11 cellular contexts compared by ENCODE assay signal in genomic region chr4:145487626-145488025, GRCh38. TPM values are rescaled to one million over a fixed set of nuclear protein-coding genes. Genes with fewer than 3 reads are reported as not detected.
A peak's percentile ranks its signal among the peaks of the same experiment; 100 is the strongest.
DNase-seq lines count a peak whose midpoint lies in the region; ATAC-seq, FAIRE-seq and TF ChIP-seq lines count a peak whose summit lies in the region.
"Had no signal": no experiment of that assay in that cellular context is flagged by ENCODE, and none has a peak within 500 bp of the region (broad histone marks: within the 10 kb centered on the region; RNA-seq: fewer than 3 reads in every experiment).

No MANE protein-coding gene starts in this region.

- peak; percentile 37 for DNase-seq in stimulated activated CD4-positive, alpha-beta T cell treated with anti-CD3 and anti-CD28 coated beads, Interleukin-15, amount 100 ng/mL, for 24 hours
- DNase-seq in stimulated activated CD4-positive, alpha-beta T cell treated with anti-CD3 and anti-CD28 coated beads, Interleukin-12 subunit alpha, Interleukin-12 subunit beta, amount 100 ng/mL, for 4 hours: no peak
- peak; percentile 93 for DNase-seq in MM.1S
- no peak for DNase-seq in H54 (ENCODE audit: insufficient read length, low spot score)
- no peak for DNase-seq in D341Med (ENCODE audit: low spot score)
- no peak for DNase-seq in iPS-NIHi11 (ENCODE audit: low spot score)
- DNase-seq: COR-L47, SIG-M5, sigmoid colon had no signal

- no peaks in the 10 kb centered on the region for H3K9me2 ChIP-seq in MM.1S (replicated peaks; ENCODE audit: insufficient read depth, low read length)

- H3K27me3 ChIP-seq in MM.1S (replicated peaks; ENCODE audit: insufficient read depth, low read length) (peaks cover 39% of the 10 kb centered on the region), thymus (ENCODE audit: control insufficient read depth, insufficient read depth) (no peaks in the 10 kb centered on the region)
- H3K27me3 ChIP-seq: sigmoid colon had no signal

- peak overlapping the region; percentile 67 for H3K4me2 ChIP-seq in MM.1S (ENCODE audit: low read depth, low read length)

- FAIRE-seq in H54 (lab: Jason Lieb, UNC): no peak

- no peak for TF ChIP-seq CTCF in MM.1S (IDR thresholded peaks at IDR 0.05; ENCODE audit: low read length)

- peak overlapping the region; percentile 24; the same call in 1 of the 2 replicates for H3K4me3 ChIP-seq in MM.1S (ENCODE audit: low read length)
- H3K4me3 ChIP-seq in thymus (ENCODE audit: low read length): peak overlapping the region; percentile 5
- H3K4me3 ChIP-seq: sigmoid colon had no signal

- no peak overlapping the region for H2AFZ ChIP-seq in MM.1S (ENCODE audit: low read length)

- TF ChIP-seq POLR2A in H54 (IDR thresholded peaks at IDR 0.05; ENCODE audit: low read depth, low read length): no peak

- peak overlapping the region; percentile 20; the same call in 1 of the 2 replicates for H3K9ac ChIP-seq in MM.1S (ENCODE audit: low read length)

- H3K4me1 ChIP-seq in MM.1S (ENCODE audit: low read length) (peaks cover 38% of the 10 kb centered on the region), thymus (ENCODE audit: control insufficient read depth, insufficient read depth, low read length) (peaks cover 2% of the 10 kb centered on the region)

- no peaks in the 10 kb centered on the region for H4K20me1 ChIP-seq in MM.1S (ENCODE audit: insufficient read depth, low read length)

- H3K27ac ChIP-seq in MM.1S (ENCODE audit: low read length) (peak overlapping the region; percentile 55; the same call in 1 of the 2 replicates), thymus (ENCODE audit: low read depth) (no peak overlapping the region)
- H3K27ac ChIP-seq: sigmoid colon had no signal

- ATAC-seq in HG02623 (IDR thresholded peaks at IDR 0.05; ENCODE audit: unreplicated experiment): peak; percentile 96

- H3K9me3 ChIP-seq in MM.1S (replicated peaks; ENCODE audit: insufficient read depth, low read length) (no peaks in the 10 kb centered on the region), thymus (ENCODE audit: control insufficient read depth) (no peaks in the 10 kb centered on the region)
- H3K9me3 ChIP-seq: sigmoid colon had no signal

- WGBS in thymus: 7% methylated on average over 3 of the region's 3 CpGs

- H3K36me3 ChIP-seq in MM.1S (replicated peaks; ENCODE audit: insufficient read depth, low read length): no peaks in the 10 kb centered on the region
- no peaks in the 10 kb centered on the region for H3K36me3 ChIP-seq in thymus (ENCODE audit: control insufficient read depth, insufficient read depth)
- H3K36me3 ChIP-seq: sigmoid colon had no signal

- H3K79me2 ChIP-seq in MM.1S (ENCODE audit: low read length): peaks cover 68% of the 10 kb centered on the region

- peaks cover 22% of the 10 kb centered on the region for H3F3A ChIP-seq in MM.1S (ENCODE audit: insufficient read depth, low read length)

RNA-seq across cellular contexts. Expression of gene SMAD1, which starts 6.0 kb away (rescaled TPM):
- 6.8 TPM for polyA plus RNA-seq in thymus

Comparison
In these comparisons a context has a peak if more than half of its experiments do, and no peak if none do; other contexts are left out.
1. DNase-seq: peak in stimulated activated CD4-positive, alpha-beta T cell treated with anti-CD3 and anti-CD28 coated beads, Interleukin-15, amount 100 ng/mL, for 24 hours (single experiment) and MM.1S (single experiment); none in stimulated activated CD4-positive, alpha-beta T cell treated with anti-CD3 and anti-CD28 coated beads, Interleukin-12 subunit alpha, Interleukin-12 subunit beta, amount 100 ng/mL, for 4 hours (single experiment), H54 (single experiment), D341Med (single experiment) and iPS-NIHi11 (single experiment).